In the genomic region with DNA sequence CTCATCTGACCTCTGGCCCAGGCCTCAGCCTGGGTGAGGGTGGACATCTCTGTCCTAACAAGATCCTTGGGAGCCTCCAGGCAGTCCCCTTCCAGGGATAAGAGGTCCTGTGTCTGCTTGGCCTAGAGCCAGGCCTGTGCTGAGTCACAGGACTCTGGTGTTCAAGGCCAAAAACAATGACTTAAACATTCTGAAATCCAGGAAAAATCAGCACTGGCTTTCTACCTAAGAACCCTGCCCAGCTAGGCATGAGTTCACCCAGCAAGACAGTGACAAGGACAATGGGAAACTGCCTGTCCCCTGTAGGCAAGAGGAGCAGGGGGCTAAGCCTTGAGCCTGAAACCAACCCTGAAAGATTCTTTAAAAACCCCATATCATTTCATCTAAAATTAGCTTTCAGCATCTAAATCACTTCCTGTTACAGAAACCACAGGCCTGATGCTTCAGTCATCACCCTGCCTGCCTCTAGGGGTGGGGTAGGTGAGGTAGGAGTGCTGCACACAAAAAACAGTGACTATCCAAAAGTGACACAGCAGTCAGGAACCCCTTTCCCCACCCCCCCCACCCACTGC, we compare ENCODE assay signal across 8 cellular contexts. TPM values are rescaled to one million over a fixed set of nuclear protein-coding genes. Genes with fewer than 3 reads are reported as not detected.
DNase-seq lines count a peak whose midpoint lies in the region; ATAC-seq and TF ChIP-seq lines count a peak whose summit lies in the region.

No MANE protein-coding gene starts in this region.

- H3K4me1 Mint-ChIP-seq in activated CD8-positive, alpha-beta T cell treated with anti-CD3 and anti-CD28 coated beads, Interleukin-2, amount 10 ng/mL, durations not matched to agents 7 days and 5 days (ENCODE audit: low read depth) = peaks cover 91% of the 10 kb centered on the region

- H3K27me3 ChIP-seq in MG63 (no peaks in the 10 kb centered on the region), upper lobe of right lung (no peaks in the 10 kb centered on the region)

- CTCF ChIA-PET in activated CD8-positive, alpha-beta T cell treated with anti-CD3 and anti-CD28 coated beads, Interleukin-2, amount 10 ng/mL, durations not matched to agents 7 days and 5 days (lab: Charles Lee) = interaction anchor here (0.6 to 4.0 kb wide), 4 partner anchors 9 to 115 kb away, joined by 3 to 18 read pairs (median 8); no protein-coding TSS in a partner anchor

- H3K4me3 ChIP-seq in GM12865 (ENCODE audit: low read depth, low read length) (peak overlapping the region; percentile 23), MG63 (no peak overlapping the region), upper lobe of right lung (no peak overlapping the region)

- no peaks in the 10 kb centered on the region for H3K36me3 ChIP-seq in MG63
- H3K36me3 ChIP-seq in upper lobe of right lung = no peaks in the 10 kb centered on the region

- POLR2A ChIA-PET in activated CD8-positive, alpha-beta T cell treated with anti-CD3 and anti-CD28 coated beads, Interleukin-2, amount 10 ng/mL, durations not matched to agents 7 days and 5 days (lab: Charles Lee) = no interaction called here

- ATAC-seq in activated CD8-positive, alpha-beta T cell treated with anti-CD3 and anti-CD28 coated beads, Interleukin-2, amount 10 ng/mL, durations not matched to agents 7 days and 5 days = peak; percentile 82
- ATAC-seq in upper lobe of right lung = peak; percentile 67

- H3K4me1 ChIP-seq in upper lobe of right lung = peaks cover 18% of the 10 kb centered on the region

- TF ChIP-seq CTCF in GM12865 (IDR thresholded peaks at IDR 0.05; ENCODE audit: insufficient read depth, low read depth, low read length, missing control alignments) = peak; percentile 25
- no peak for TF ChIP-seq CTCF in upper lobe of right lung (IDR thresholded peaks at IDR 0.05)

- H3K27ac ChIP-seq in epithelial cell of prostate (peak overlapping the region; percentile 89), upper lobe of right lung (peak overlapping the region; percentile 76)

- peak; percentile 93 for DNase-seq in GM12865 (ENCODE audit: low read depth)
- DNase-seq in HCEC 1CT = peak; percentile 90
- DNase-seq in MG63 = peak; percentile 89
- peak; percentile 87 for DNase-seq in activated CD8-positive, alpha-beta T cell treated with anti-CD3 and anti-CD28 coated beads, Interleukin-2, amount 10 ng/mL, durations not matched to agents 7 days and 5 days
- DNase-seq in epithelial cell of prostate (ENCODE audit: low read depth, low spot score) = peak; percentile 79
- DNase-seq in occipital lobe (lab: John Stamatoyannopoulos, UW) = peak; percentile 7
- peak; percentile 79 for DNase-seq in upper lobe of right lung
- no peak for DNase-seq in NCI-H2081 (lab: John Stamatoyannopoulos, UW)

- H3K4me3 Mint-ChIP-seq in activated CD8-positive, alpha-beta T cell treated with anti-CD3 and anti-CD28 coated beads, Interleukin-2, amount 10 ng/mL, durations not matched to agents 7 days and 5 days = peak overlapping the region; percentile 48

- no peaks in the 10 kb centered on the region for H3K9me3 Mint-ChIP-seq in activated CD8-positive, alpha-beta T cell treated with anti-CD3 and anti-CD28 coated beads, Interleukin-2, amount 10 ng/mL, durations not matched to agents 7 days and 5 days (ENCODE audit: insufficient read depth)

- peaks cover 11% of the 10 kb centered on the region for H3K36me3 Mint-ChIP-seq in activated CD8-positive, alpha-beta T cell treated with anti-CD3 and anti-CD28 coated beads, Interleukin-2, amount 10 ng/mL, durations not matched to agents 7 days and 5 days (ENCODE audit: low read depth)

- H3K27ac Mint-ChIP-seq in activated CD8-positive, alpha-beta T cell treated with anti-CD3 and anti-CD28 coated beads, Interleukin-2, amount 10 ng/mL, durations not matched to agents 7 days and 5 days = peak overlapping the region; percentile 94

- no peaks in the 10 kb centered on the region for H3K27me3 Mint-ChIP-seq in activated CD8-positive, alpha-beta T cell treated with anti-CD3 and anti-CD28 coated beads, Interleukin-2, amount 10 ng/mL, durations not matched to agents 7 days and 5 days (ENCODE audit: low read depth)

- H3K9me3 ChIP-seq in MG63 = no peaks in the 10 kb centered on the region; the same call in 1 of the 2 replicates
- no peaks in the 10 kb centered on the region for H3K9me3 ChIP-seq in upper lobe of right lung

- intact Hi-C loops in upper lobe of right lung (cut with DNase I) = no loop called here

RNA-seq across cellular contexts. Expression of a gene that starts 29.9 kb away (rescaled TPM):
- not detected in 2 replicates for total RNA-seq in MG63 (2014; rRNA removed; shearing (Covaris generic); ENCODE audit: low replicate concordance)
- under 1 TPM; 0.55 to 0.61 TPM for total RNA-seq in activated CD8-positive, alpha-beta T cell treated with anti-CD3 and anti-CD28 coated beads, Interleukin-2, amount 10 ng/mL, durations not matched to agents 7 days and 5 days
- total RNA-seq in occipital lobe (not detected), upper lobe of right lung (7.1 TPM)

RNA-seq across cellular contexts. Expression of a gene that starts 43.0 kb away (rescaled TPM):
- not detected in 2 replicates for total RNA-seq in MG63 (2014; rRNA removed; shearing (Covaris generic); ENCODE audit: low replicate concordance)
- not detected for total RNA-seq in activated CD8-positive, alpha-beta T cell treated with anti-CD3 and anti-CD28 coated beads, Interleukin-2, amount 10 ng/mL, durations not matched to agents 7 days and 5 days
- total RNA-seq in occipital lobe (not detected), upper lobe of right lung (not detected)

Comparison
In these comparisons a context has a peak if more than half of its experiments do, and no peak if none do; other contexts are left out.
1. DNase-seq: peak in GM12865 (single experiment), HCEC 1CT (single experiment), MG63 (single experiment), activated CD8-positive, alpha-beta T cell treated with anti-CD3 and anti-CD28 coated beads, Interleukin-2, amount 10 ng/mL, durations not matched to agents 7 days and 5 days (single experiment), epithelial cell of prostate (single experiment), occipital lobe (single experiment) and upper lobe of right lung (single experiment); none in NCI-H2081 (0 of 2).